11 cellular contexts compared by ENCODE assay signal in the genomic region with DNA sequence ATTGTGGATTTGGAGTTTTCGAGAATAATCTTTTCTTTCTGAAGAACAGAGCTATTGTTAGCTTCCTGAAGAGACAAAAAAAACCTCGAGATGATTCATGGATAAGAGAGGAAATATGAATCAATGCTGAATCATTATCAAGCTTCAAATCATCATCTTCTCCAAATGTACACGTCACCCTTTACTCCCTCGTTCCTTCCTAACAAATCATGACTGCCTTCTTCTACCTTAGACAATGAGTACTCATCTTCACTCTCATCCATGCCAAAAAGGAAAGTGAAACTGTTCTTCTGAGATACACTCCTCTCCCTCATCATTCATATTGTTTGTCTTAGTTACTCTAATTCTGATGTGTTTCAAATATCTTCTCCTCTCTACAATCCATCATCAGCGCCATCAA.
DNase-seq lines count a peak whose midpoint lies in the region; TF ChIP-seq lines count a peak whose summit lies in the region.
"Had no signal": no experiment of that assay in that cellular context is flagged by ENCODE, and none has a peak within 500 bp of the region (broad histone marks: within the 10 kb centered on the region; RNA-seq: fewer than 3 reads in every experiment).

No MANE protein-coding gene starts in this region.

- no peak overlapping the region for H3K4me2 ChIP-seq in smooth muscle cell

- intact Hi-C loops in left ventricle myocardium inferior (cut with micrococcal nuclease) (no loop called here), esophagus squamous epithelium (cut with DNase I) (no loop called here)

- TF ChIP-seq POLR2A in esophagus squamous epithelium (IDR thresholded peaks at IDR 0.05): no peak

- peaks cover 31% of the 10 kb centered on the region for H3K9me3 ChIP-seq in left ventricle myocardium inferior (replicated peaks)
- no peaks in the 10 kb centered on the region for H3K9me3 ChIP-seq in smooth muscle cell (replicated peaks; ENCODE audit: low read depth)
- H3K9me3 ChIP-seq in esophagus squamous epithelium: peaks cover 0 to 14% (median 5%) of the 10 kb centered on the region in 3 donors
- H3K9me3 ChIP-seq: pancreas had no signal

- no peaks in the 10 kb centered on the region for H3F3A ChIP-seq in smooth muscle cell (ENCODE audit: low read depth)

- H3K4me3 ChIP-seq in fibroblast of mammary gland (ENCODE audit: control insufficient read depth, low read depth, low read length) (no peak overlapping the region), left ventricle myocardium inferior (no peak overlapping the region), smooth muscle cell (no peak overlapping the region), coronary artery (no peak overlapping the region), esophagus squamous epithelium (no peak overlapping the region)
- H3K4me3 ChIP-seq: pancreas had no signal

- H3K79me2 ChIP-seq in smooth muscle cell (ENCODE audit: low read depth): no peaks in the 10 kb centered on the region

- H3K9ac ChIP-seq in smooth muscle cell (ENCODE audit: low read depth): no peak overlapping the region

- H3K27me3 ChIP-seq in left ventricle myocardium inferior (ENCODE audit: low read depth) (no peaks in the 10 kb centered on the region), smooth muscle cell (ENCODE audit: low read depth) (no peaks in the 10 kb centered on the region), esophagus squamous epithelium (no peaks in the 10 kb centered on the region)
- H3K27me3 ChIP-seq: pancreas had no signal

- whole genome bisulfite sequencing in smooth muscle cell (ENCODE audit: low lambda C conversion rate): 87% methylated on average over 5 of the region's 5 CpGs
- WGBS in esophagus squamous epithelium, 2 donors: 47 to 48% methylated on average over 5 of the region's 5 CpGs

- TF ChIP-seq CTCF in GM20000 (IDR thresholded peaks at IDR 0.05; ENCODE audit: extremely low read depth, missing control alignments) (no peak), fibroblast of mammary gland (conservative IDR thresholded peaks at IDR 0.05; ENCODE audit: control insufficient read depth, insufficient read depth, low read depth, low read length) (no peak), left ventricle myocardium inferior (IDR thresholded peaks at IDR 0.05; ENCODE audit: borderline replicate concordance) (no peak), smooth muscle cell (IDR thresholded peaks at IDR 0.05; ENCODE audit: borderline replicate concordance, insufficient read depth, poor library complexity, severe bottlenecking) (no peak), coronary artery (IDR thresholded peaks at IDR 0.05) (no peak), esophagus squamous epithelium (IDR thresholded peaks at IDR 0.05) (no peak)

- H3K27ac ChIP-seq in left ventricle myocardium inferior (replicated peaks) (no peak overlapping the region), smooth muscle cell (ENCODE audit: low read depth) (no peak overlapping the region), coronary artery (no peak overlapping the region), esophagus squamous epithelium (no peak overlapping the region)
- H3K27ac ChIP-seq: C4-2B, pancreas had no signal

- no peak overlapping the region for H2AFZ ChIP-seq in smooth muscle cell (ENCODE audit: low read depth)

- H3K4me1 ChIP-seq in left ventricle myocardium inferior (no peaks in the 10 kb centered on the region), smooth muscle cell (ENCODE audit: low read depth) (no peaks in the 10 kb centered on the region), esophagus squamous epithelium (no peaks in the 10 kb centered on the region)
- H3K4me1 ChIP-seq: pancreas had no signal

- H3K36me3 ChIP-seq in left ventricle myocardium inferior: no peaks in the 10 kb centered on the region
- H3K36me3 ChIP-seq in smooth muscle cell (ENCODE audit: low read depth): no peaks in the 10 kb centered on the region
- H3K36me3 ChIP-seq in esophagus squamous epithelium: no peaks in the 10 kb centered on the region
- H3K36me3 ChIP-seq: pancreas had no signal

- H4K20me1 ChIP-seq in smooth muscle cell (ENCODE audit: low read depth): no peaks in the 10 kb centered on the region

- DNase-seq in COLO829 (ENCODE audit: low spot score): peak; percentile 6
- peak; percentile 3 for DNase-seq in GM20000 (ENCODE audit: low spot score)
- DNase-seq in HS-5 (ENCODE audit: low read depth): peak; percentile 79
- DNase-seq in fibroblast of mammary gland (ENCODE audit: low read depth): peak; percentile 56
- no peak for DNase-seq in left ventricle myocardium inferior
- DNase-seq in smooth muscle cell (lab: John Stamatoyannopoulos, UW; ENCODE audit: unreplicated experiment): no peak
- DNase-seq in coronary artery (ENCODE audit: low spot score): no peak
- DNase-seq in esophagus squamous epithelium (lab: John Stamatoyannopoulos, UW): no peak
- DNase-seq: NCI-H748 treated with DMSO at 0.1 percent for 48 hours, pancreas had no signal

Comparison
In these comparisons a context has a peak if more than half of its experiments do, and no peak if none do; other contexts are left out.
1. DNase-seq: peak in COLO829 (single experiment), GM20000 (single experiment), HS-5 (single experiment) and fibroblast of mammary gland (single experiment); none in left ventricle myocardium inferior (single experiment), smooth muscle cell (single experiment), coronary artery (single experiment) and esophagus squamous epithelium (single experiment).